ENCODE assay signal across 1 cellular context in genomic region chr17:39636927-39637736, GRCh38.
TF ChIP-seq lines count a peak whose summit lies in the region.

Gene STARD3, plus strand, starts transcription at chr17:39637144. Its CDS starts 16,388 bp downstream, at chr17:39653532.

TF ChIP-seq in K562, 482 proteins besides CTCF, POLR2A, EP300 and RAD21 (continued from another document and continues in another):
- TF ChIP-seq KAT8 (IDR thresholded peaks at IDR 0.05; ENCODE audit: low read depth) (no peak), FOXA3 (CRISPR knock-in tag; conservative IDR thresholded peaks at IDR 0.05 in 1 of 2, IDR thresholded peaks at IDR 0.05 in 1 of 2) (no peak), DPF2 (IDR thresholded peaks at IDR 0.05) (no peak), SREBF1 (IDR thresholded peaks at IDR 0.05; ENCODE audit: borderline replicate concordance, low read depth, low read length) (no peak), OTX1 (CRISPR knock-in tag; IDR thresholded peaks at IDR 0.05) (no peak), DIDO1 (tag; IDR thresholded peaks at IDR 0.05; ENCODE audit: low read depth) (peak; percentile 67; the same call in 1 of the 2 replicates), NCOA1 (IDR thresholded peaks at IDR 0.05; ENCODE audit: low read depth) (peak; percentile 96), GMEB1 (CRISPR knock-in tag; IDR thresholded peaks at IDR 0.05) (no peak), MCM5 (IDR thresholded peaks at IDR 0.05; ENCODE audit: low read depth) (no peak), RHOXF2B (CRISPR knock-in tag; conservative IDR thresholded peaks at IDR 0.05) (no peak), NFRKB (IDR thresholded peaks at IDR 0.05; ENCODE audit: low read depth) (0 out of 2 replicates have a peak, but pooled peaks have one; percentile 22), JUN (IDR thresholded peaks at IDR 0.05; ENCODE audit: borderline replicate concordance, low read depth, low read length) (no peak), JUN (CRISPR knock-in tag; IDR thresholded peaks at IDR 0.05; ENCODE audit: borderline replicate concordance) (no peak), HMG20B (CRISPR knock-in tag; IDR thresholded peaks at IDR 0.05) (no peak), THAP12 (CRISPR knock-in tag; IDR thresholded peaks at IDR 0.05) (peak; percentile 48; the same call in 1 of the 2 replicates), NONO (IDR thresholded peaks at IDR 0.05; ENCODE audit: low read depth in 2 of 2, low read length in 1 of 2) (0 out of 4 replicates have a peak, but pooled peaks of 1 of the 2 experiments have one; percentile 18), SAFB2 (IDR thresholded peaks at IDR 0.05; ENCODE audit: borderline replicate concordance, low read depth, low read length, severe bottlenecking) (no peak), ZNF518B (CRISPR knock-in tag; IDR thresholded peaks at IDR 0.05) (no peak), SAFB (IDR thresholded peaks at IDR 0.05; ENCODE audit: borderline replicate concordance, low read depth, low read length) (no peak), SUPT5H (IDR thresholded peaks at IDR 0.05) (peak; percentile 87), HINFP (tag; conservative IDR thresholded peaks at IDR 0.05; ENCODE audit: low read depth) (no peak), ZNF398 (CRISPR knock-in tag; IDR thresholded peaks at IDR 0.05) (no peak), ZNF75A (CRISPR knock-in tag; IDR thresholded peaks at IDR 0.05) (no peak), ESRRB (CRISPR knock-in tag; IDR thresholded peaks at IDR 0.05; ENCODE audit: borderline replicate concordance) (no peak), ZFP91 (CRISPR knock-in tag; IDR thresholded peaks at IDR 0.05) (no peak), ELK1 (CRISPR knock-in tag; IDR thresholded peaks at IDR 0.05) (no peak), ZBTB5 (IDR thresholded peaks at IDR 0.05) (no peak), KDM2B (CRISPR knock-in tag; IDR thresholded peaks at IDR 0.05) (0 out of 2 replicates have a peak, but pooled peaks have one; percentile 59), SRSF3 (IDR thresholded peaks at IDR 0.05; ENCODE audit: insufficient read depth, low read length) (no peak), FOXO4 (CRISPR knock-in tag; IDR thresholded peaks at IDR 0.05) (no peak), SMAD1 (IDR thresholded peaks at IDR 0.05; ENCODE audit: low read depth, low read length, partially characterized antibody) (no peak), GTF3C2 (IDR thresholded peaks at IDR 0.05; ENCODE audit: borderline replicate concordance, extremely low read depth, insufficient read length) (no peak), HMG20A (CRISPR knock-in tag; conservative IDR thresholded peaks at IDR 0.05) (no peak), TAF9B (IDR thresholded peaks at IDR 0.05; ENCODE audit: partially characterized antibody) (no peak), ZNF444 (CRISPR knock-in tag; IDR thresholded peaks at IDR 0.05) (no peak), SIN3B (IDR thresholded peaks at IDR 0.05; ENCODE audit: low read depth) (peak; percentile 94), CEBPG (CRISPR knock-in tag; IDR thresholded peaks at IDR 0.05) (no peak), CEBPG (tag; conservative IDR thresholded peaks at IDR 0.05 in 1 of 2, IDR thresholded peaks at IDR 0.05 in 1 of 2) (no peak), ZNF24 (IDR thresholded peaks at IDR 0.05) (no peak; the same call in 1 of the 2 replicates), HIVEP1 (CRISPR knock-in tag; IDR thresholded peaks at IDR 0.05) (no peak), CEBPB (tag; IDR thresholded peaks at IDR 0.05) (no peak)
